9 cellular contexts compared by ENCODE assay signal in genomic region chr17:15998031-15998574, GRCh38. TPM values are rescaled to one million over a fixed set of nuclear protein-coding genes. Genes with fewer than 3 reads are reported as not detected.
DNase-seq lines count a peak whose midpoint lies in the region; ATAC-seq, FAIRE-seq and TF ChIP-seq lines count a peak whose summit lies in the region.
"Had no signal": no experiment of that assay in that cellular context is flagged by ENCODE, and none has a peak within 500 bp of the region (broad histone marks: within the 10 kb centered on the region; RNA-seq: fewer than 3 reads in every experiment).

No MANE protein-coding gene starts in this region.

- no peak for DNase-seq in CD8-positive, alpha-beta T cell
- DNase-seq in MG63 (no peak), mammary epithelial cell (no peak), neural crest cell (ENCODE audit: low read depth, low spot score) (no peak), H54 (ENCODE audit: insufficient read length, low spot score) (no peak), UCSD-AML1 (lab: John Stamatoyannopoulos, UW; ENCODE audit: unreplicated experiment) (no peak)
- no peak for DNase-seq in effector CD8-positive, alpha-beta T cell (lab: John Stamatoyannopoulos, UW)
- DNase-seq: activated CD8-positive, alpha-beta memory T cell treated with anti-CD3 and anti-CD28 coated beads for 24 hours had no signal

- H3K27me3 ChIP-seq in CD8-positive, alpha-beta T cell (ENCODE audit: insufficient read depth, low read length), result no peaks in the 10 kb centered on the region
- H3K27me3 ChIP-seq in MG63, result no peaks in the 10 kb centered on the region
- no peaks in the 10 kb centered on the region for H3K27me3 ChIP-seq in mammary epithelial cell (ENCODE audit: insufficient read depth, low read length)

- no peak for TF ChIP-seq POLR2A in H54 (IDR thresholded peaks at IDR 0.05; ENCODE audit: low read depth, low read length)

- no peak for TF ChIP-seq CTCF in CD8-positive, alpha-beta T cell (IDR thresholded peaks at IDR 0.05)
- TF ChIP-seq CTCF in mammary epithelial cell (conservative IDR thresholded peaks at IDR 0.05 in 1 of 2, IDR thresholded peaks at IDR 0.05 in 1 of 2; ENCODE audit: extremely low read depth in 1 of 2, insufficient read depth in 1 of 2, low read depth in 1 of 2, low read length in 2 of 2) (no peak), neural crest cell (conservative IDR thresholded peaks at IDR 0.05) (no peak)

- H3K27ac Mint-ChIP-seq in CD8-positive, alpha-beta T cell, result peak overlapping the region; percentile 98
- H3K27ac Mint-ChIP-seq in neural crest cell (ENCODE audit: unreplicated experiment), result no peak overlapping the region

- no peaks in the 10 kb centered on the region for H4K20me1 ChIP-seq in mammary epithelial cell (ENCODE audit: insufficient read depth, low read length)

- no peak for FAIRE-seq in H54 (lab: Jason Lieb, UNC)

- in situ Hi-C loops in mammary epithelial cell (cut with MboI; ENCODE audit: low sequenced_read_pairs in 2 of 2), result loop anchor here (10.0 to 25.0 kb wide), 3 partner anchors 161 to 736 kb away; partner anchors contain the start of gene PMP22 (in 1 of the 2)

- H3K9me3 Mint-ChIP-seq in CD8-positive, alpha-beta T cell, result no peaks in the 10 kb centered on the region
- H3K9me3 Mint-ChIP-seq in neural crest cell, result peaks cover 6% of the 10 kb centered on the region

- POLR2A ChIA-PET in CD8-positive, alpha-beta T cell (lab: Charles Lee), result interaction anchor here (1.3 kb wide), 1 partner anchor 538 kb away, joined by 3 read pairs; no protein-coding TSS in a partner anchor

- no peaks in the 10 kb centered on the region for H3K27me3 Mint-ChIP-seq in CD8-positive, alpha-beta T cell (ENCODE audit: low read depth)
- no peaks in the 10 kb centered on the region for H3K27me3 Mint-ChIP-seq in neural crest cell (ENCODE audit: low read depth)

- BruUV-seq in mammary epithelial cell (replicated peaks; lab: Mats Ljungman, UMichigan), result no TSS peak

- WGBS in mammary epithelial cell (ENCODE audit: low coverage, missing lambda C conversion rate), result 33% methylated on average over 3 of the region's 4 CpGs

- H3K4me1 Mint-ChIP-seq in CD8-positive, alpha-beta T cell (ENCODE audit: low read depth), result peaks cover 35% of the 10 kb centered on the region
- peaks cover 29% of the 10 kb centered on the region for H3K4me1 Mint-ChIP-seq in neural crest cell

- ATAC-seq in CD8-positive, alpha-beta T cell, result no peak
- ATAC-seq in GM21825 (IDR thresholded peaks at IDR 0.05; ENCODE audit: unreplicated experiment), result no peak

- intact Hi-C loops in CD8-positive, alpha-beta T cell (cut with DNase I, micrococcal nuclease), result loop anchor here (1.0 to 5.0 kb wide), 5 partner anchors 53 to 741 kb away; partner anchors contain the start of gene ADORA2B (in 1 of the 2)
- intact Hi-C loops in mammary epithelial cell (cut with micrococcal nuclease), result loop anchor here (1.0 kb wide), 3 partner anchors 51 to 170 kb away; no protein-coding TSS in a partner anchor

- H3K4me3 Mint-ChIP-seq in CD8-positive, alpha-beta T cell, result peak overlapping the region; percentile 94
- H3K4me3 Mint-ChIP-seq in neural crest cell, result peak overlapping the region; percentile 93

- H3K79me2 ChIP-seq in mammary epithelial cell (ENCODE audit: insufficient read depth, low read length), result peaks cover 73% of the 10 kb centered on the region

- peaks cover 21% of the 10 kb centered on the region for H3K4me1 ChIP-seq in CD8-positive, alpha-beta T cell (ENCODE audit: insufficient read depth, low read length)
- peaks cover 22% of the 10 kb centered on the region for H3K4me1 ChIP-seq in mammary epithelial cell (ENCODE audit: insufficient read depth, low read length)

- H3K27ac ChIP-seq in CD8-positive, alpha-beta T cell (ENCODE audit: low read depth, low read length), result no peak overlapping the region
- H3K27ac ChIP-seq in mammary epithelial cell (ENCODE audit: insufficient read depth, low read depth, low read length), result no peak overlapping the region

- no peak overlapping the region for H3K4me3 ChIP-seq in CD8-positive, alpha-beta T cell (ENCODE audit: low read depth, low read length)
- H3K4me3 ChIP-seq in MG63 (peak overlapping the region; percentile 79), mammary epithelial cell (replicated peaks in 1 of 3; ENCODE audit: insufficient read depth in 1 of 3, low read depth in 2 of 3, low read length in 3 of 3) (peak overlapping the region in 1 of 3 experiments; percentile 22)

- H2AFZ ChIP-seq in mammary epithelial cell (ENCODE audit: low read depth, low read length), result no peak overlapping the region

- CTCF ChIA-PET in CD8-positive, alpha-beta T cell (lab: Charles Lee), result interaction anchor here (1.0 to 1.4 kb wide), 4 partner anchors 30 to 740 kb away, joined by 4 to 6 read pairs (median 4); partner anchors contain the start of gene ADORA2B
- CTCF ChIA-PET in mammary epithelial cell (lab: Charles Lee; ENCODE audit: low non-redundant PET), result no interaction called here

- dilution Hi-C loops in mammary epithelial cell (cut with HindIII; ENCODE audit: low sequenced_read_pairs), result no loop called here

- H3K9ac ChIP-seq in mammary epithelial cell (ENCODE audit: insufficient read depth, low read length), result peak overlapping the region; percentile 33

- H3K9me3 ChIP-seq in CD8-positive, alpha-beta T cell (ENCODE audit: low read length), result no peaks in the 10 kb centered on the region
- H3K9me3 ChIP-seq in MG63 (no peaks in the 10 kb centered on the region), mammary epithelial cell (replicated peaks; ENCODE audit: insufficient read depth, low read length) (no peaks in the 10 kb centered on the region)

- peaks cover 58% of the 10 kb centered on the region for H3K36me3 Mint-ChIP-seq in CD8-positive, alpha-beta T cell
- peaks cover 25% of the 10 kb centered on the region for H3K36me3 Mint-ChIP-seq in neural crest cell (ENCODE audit: low read depth)

- H3K4me2 ChIP-seq in mammary epithelial cell (ENCODE audit: insufficient read depth, low read depth, low read length), result peak overlapping the region; percentile 76

- peaks cover 17% of the 10 kb centered on the region for H3K36me3 ChIP-seq in CD8-positive, alpha-beta T cell (ENCODE audit: insufficient read depth, low read length)
- peaks cover 21% of the 10 kb centered on the region for H3K36me3 ChIP-seq in MG63
- peaks cover 14% of the 10 kb centered on the region for H3K36me3 ChIP-seq in mammary epithelial cell (ENCODE audit: insufficient read depth, low read length)

RNA-seq across cellular contexts. Expression of gene ZSWIM7, which starts 1.4 kb away (rescaled TPM):
- 10 to 100 TPM; 10.3 to 10.8 TPM for total RNA-seq in CD8-positive, alpha-beta T cell
- total RNA-seq in MG63 (2014; rRNA removed; shearing (Covaris generic); ENCODE audit: low replicate concordance), result 11.5 and 30.2 TPM in 2 replicates
- total RNA-seq in mammary epithelial cell (10 to 100 TPM; 12.2 to 21.2 TPM), neural crest cell (39.0 and 41.9 TPM in 2 replicates)
- 20.0 TPM for polyA plus RNA-seq in mammary epithelial cell
- 6.3 TPM for polyA minus RNA-seq in mammary epithelial cell

RNA-seq across cellular contexts. Expression of gene TTC19, which starts 1.5 kb away (rescaled TPM):
- 10 to 100 TPM; 63.5 to 71.9 TPM for total RNA-seq in CD8-positive, alpha-beta T cell
- 7.1 and 9.2 TPM in 2 replicates for total RNA-seq in MG63 (2014; rRNA removed; shearing (Covaris generic); ENCODE audit: low replicate concordance)
- total RNA-seq in mammary epithelial cell, result 10 to 100 TPM; 48.0 to 76.8 TPM
- 6.5 TPM for polyA plus RNA-seq in mammary epithelial cell
- polyA minus RNA-seq in mammary epithelial cell, result 19.2 TPM
- total RNA-seq in neural crest cell, result 40.3 TPM in 2 replicates

RNA-seq across cellular contexts. Expression of gene ADORA2B, which starts 53.2 kb away (rescaled TPM):
- total RNA-seq in CD8-positive, alpha-beta T cell, result not detected
- total RNA-seq in MG63 (2014; rRNA removed; shearing (Covaris generic); ENCODE audit: low replicate concordance), result 16.0 and 24.5 TPM in 2 replicates
- total RNA-seq in mammary epithelial cell, result 10 to 100 TPM; 44.9 to 73.7 TPM
- 70.6 TPM for polyA plus RNA-seq in mammary epithelial cell
- 27.4 TPM for polyA minus RNA-seq in mammary epithelial cell
- 0.98 and 1.0 TPM in 2 replicates for total RNA-seq in neural crest cell
